Comparison of ENCODE assay signal across 8 cellular contexts in genomic region chr17:73264448-73264847, GRCh38. TPM values are rescaled to one million over a fixed set of nuclear protein-coding genes. Genes with fewer than 3 reads are reported as not detected.
"Had no signal": no experiment of that assay in that cellular context is flagged by ENCODE, and none has a peak within 500 bp of the region (broad histone marks: within the 10 kb centered on the region; RNA-seq: fewer than 3 reads in every experiment).

No MANE protein-coding gene starts in this region.

RNA-seq across cellular contexts. Expression of gene CPSF4L, which starts 2.8 kb away (rescaled TPM):
- total RNA-seq: OCI-LY7, PC-3, Peyer's patch, Right ventricle myocardium inferior, Right ventricle myocardium superior, RPMI7951, SJCRH30, SK-MEL-5 had no signal

RNA-seq across cellular contexts. Expression of gene CDC42EP4, which starts 47.4 kb away (rescaled TPM):
- total RNA-seq: OCI-LY7 had no signal
